Comparison of ENCODE assay signal across 28 cellular contexts in the genomic region with DNA sequence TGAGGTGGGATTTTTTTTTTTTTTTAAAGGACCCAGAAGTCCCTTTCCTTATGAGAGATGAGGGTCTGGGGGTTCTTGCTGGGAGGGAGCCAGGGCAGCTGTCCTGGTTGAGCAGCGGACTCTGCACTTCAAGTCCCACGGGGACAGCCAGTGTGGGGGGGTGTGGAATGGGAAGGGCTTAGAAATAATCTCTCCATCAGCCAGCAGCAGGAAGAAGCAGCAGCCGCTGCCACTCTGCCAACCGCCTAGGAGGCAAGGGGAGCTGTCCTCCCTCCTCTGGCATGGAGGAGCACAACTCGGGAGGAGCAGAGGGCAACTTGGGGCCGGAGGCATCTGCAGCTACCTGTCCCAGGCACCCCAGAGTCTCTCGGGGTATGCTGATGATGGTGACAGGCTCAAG. TPM values are rescaled to one million over a fixed set of nuclear protein-coding genes. Genes with fewer than 3 reads are reported as not detected.
A peak's percentile ranks its signal among the peaks of the same experiment; 100 is the strongest.
DNase-seq lines count a peak whose midpoint lies in the region; TF ChIP-seq lines count a peak whose summit lies in the region.
"Had no signal": no experiment of that assay in that cellular context is flagged by ENCODE, and none has a peak within 500 bp of the region (broad histone marks: within the 10 kb centered on the region; RNA-seq: fewer than 3 reads in every experiment).

A gene with protein sequence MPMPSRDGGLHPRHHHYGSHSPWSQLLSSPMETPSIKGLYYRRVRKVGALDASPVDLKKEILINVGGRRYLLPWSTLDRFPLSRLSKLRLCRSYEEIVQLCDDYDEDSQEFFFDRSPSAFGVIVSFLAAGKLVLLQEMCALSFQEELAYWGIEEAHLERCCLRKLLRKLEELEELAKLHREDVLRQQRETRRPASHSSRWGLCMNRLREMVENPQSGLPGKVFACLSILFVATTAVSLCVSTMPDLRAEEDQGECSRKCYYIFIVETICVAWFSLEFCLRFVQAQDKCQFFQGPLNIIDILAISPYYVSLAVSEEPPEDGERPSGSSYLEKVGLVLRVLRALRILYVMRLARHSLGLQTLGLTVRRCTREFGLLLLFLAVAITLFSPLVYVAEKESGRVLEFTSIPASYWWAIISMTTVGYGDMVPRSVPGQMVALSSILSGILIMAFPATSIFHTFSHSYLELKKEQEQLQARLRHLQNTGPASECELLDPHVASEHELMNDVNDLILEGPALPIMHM (minus strand): TSS at position 103 of the 400 bp plus-strand sequence. CDS start 2,527 bp downstream, outside the sequence.

- H2BK120ac ChIP-seq in mesenchymal stem cell (ENCODE audit: low read depth, low read length) = no peak within 1 kb of the TSS

- H2BK5ac ChIP-seq in mesenchymal stem cell (ENCODE audit: low read depth, low read length, poor library complexity, severe bottlenecking) = no peak within 1 kb of the TSS

- no peak within 1 kb of the TSS for H3K18ac ChIP-seq in mesenchymal stem cell (ENCODE audit: low read depth in 1 of 2, low read length in 2 of 2)

- peaks cover 13% of the 10 kb centered on the region for H3K9me3 Mint-ChIP-seq in nephron progenitor cell
- H3K9me3 Mint-ChIP-seq: activated T-helper 1 cell treated with anti-CD3 and anti-CD28 coated beads, Interleukin-12 subunit alpha, Interleukin-12 subunit beta, Interleukin-2, Interleukin-4 antibody, amounts not matched to agents 30 ng/mL and 10 ng/mL and 1 ng/mL, durations not matched to agents 14 hours and 24 hours and 36 hours had no signal

- H2AFZ ChIP-seq in mesenchymal stem cell (ENCODE audit: low read depth, low read length) = no peak within 1 kb of the TSS

- H3K27ac ChIP-seq in BLaER1 treated with 17β-estradiol and CSF1 and Interleukin-3, amounts not matched to agents 10 nM and 100 nM = no peak within 1 kb of the TSS
- H3K27ac ChIP-seq in mesenchymal stem cell (ENCODE audit: low read length, poor library complexity, severe bottlenecking) = no peak within 1 kb of the TSS
- H3K27ac ChIP-seq: HL-60, left lung, right atrium auricular region had no signal

- no peak within 1 kb of the TSS for H3K23ac ChIP-seq in mesenchymal stem cell (ENCODE audit: low read length in 2 of 2)

- no peak within 1 kb of the TSS for H3K4me3 ChIP-seq in BLaER1 treated with 17β-estradiol and CSF1 and Interleukin-3, amounts not matched to agents 10 nM and 100 nM
- H3K4me3 ChIP-seq in H7 (ENCODE audit: insufficient read depth, low read depth, low read length) (no peak within 1 kb of the TSS), mesenchymal stem cell (ENCODE audit: insufficient read depth in 1 of 2, low read depth in 1 of 2, low read length in 2 of 2) (no peak within 1 kb of the TSS)
- H3K4me3 ChIP-seq: GM12878, left lung, right atrium auricular region had no signal

- H3K79me1 ChIP-seq in mesenchymal stem cell (replicated peaks; ENCODE audit: low read length, poor library complexity, severe bottlenecking) = no peaks in the 10 kb centered on the region

- no peak within 1 kb of the TSS for H3K4ac ChIP-seq in mesenchymal stem cell (ENCODE audit: low read depth in 1 of 2, low read length in 2 of 2)

- no peaks in the 10 kb centered on the region for H4K20me1 ChIP-seq in BLaER1 treated with 17β-estradiol and CSF1 and Interleukin-3, amounts not matched to agents 10 nM and 100 nM

- no peak for TF ChIP-seq CTCF in nephron progenitor cell (IDR thresholded peaks at IDR 0.05)

- H4K8ac ChIP-seq in mesenchymal stem cell (ENCODE audit: low read length) = no peak within 1 kb of the TSS

- H4K91ac ChIP-seq in mesenchymal stem cell (ENCODE audit: low read length) = no peak within 1 kb of the TSS

- no peaks in the 10 kb centered on the region for H3K36me3 ChIP-seq in BLaER1 treated with 17β-estradiol and CSF1 and Interleukin-3, amounts not matched to agents 10 nM and 100 nM
- H3K36me3 ChIP-seq in H7 (replicated peaks; ENCODE audit: control insufficient read depth, insufficient read depth, low read length) (no peaks in the 10 kb centered on the region), mesenchymal stem cell (ENCODE audit: control insufficient read depth in 1 of 2, insufficient read depth in 2 of 2, low read depth in 1 of 2, low read length in 2 of 2) (no peaks in the 10 kb centered on the region)
- H3K36me3 ChIP-seq: left lung, right atrium auricular region had no signal

- no peak within 1 kb of the TSS for H3K4me3 Mint-ChIP-seq in nephron progenitor cell
- H3K4me3 Mint-ChIP-seq: activated naive CD4-positive, alpha-beta T cell treated with anti-CD3 and anti-CD28 coated beads, Interleukin-2, amount 10 ng/mL, durations not matched to agents 7 days and 5 days; activated T-helper 1 cell treated with anti-CD3 and anti-CD28 coated beads, Interleukin-12 subunit alpha, Interleukin-12 subunit beta, Interleukin-2, Interleukin-4 antibody, amounts not matched to agents 30 ng/mL and 10 ng/mL and 1 ng/mL, durations not matched to agents 14 hours and 24 hours and 36 hours; naive thymus-derived CD4-positive, alpha-beta T cell; type B pancreatic cell had no signal

- H3K27ac Mint-ChIP-seq in nephron progenitor cell = no peak within 1 kb of the TSS
- H3K27ac Mint-ChIP-seq: activated naive CD4-positive, alpha-beta T cell treated with anti-CD3 and anti-CD28 coated beads, Interleukin-2, amount 10 ng/mL, durations not matched to agents 7 days and 5 days; activated T-helper 1 cell treated with anti-CD3 and anti-CD28 coated beads, Interleukin-12 subunit alpha, Interleukin-12 subunit beta, Interleukin-2, Interleukin-4 antibody, amounts not matched to agents 30 ng/mL and 10 ng/mL and 1 ng/mL, durations not matched to agents 14 hours and 24 hours and 36 hours; type B pancreatic cell had no signal

- 76% methylated on average over 7 of the region's 7 CpGs for WGBS in mesenchymal stem cell

- peaks cover 0 to 8% (median 0%) of the 10 kb centered on the region in 11 experiments; a peak in 2 of 22 replicates for H3K9me3 ChIP-seq in BLaER1 treated with 17β-estradiol and CSF1 and Interleukin-3, amounts not matched to agents 10 nM and 100 nM (replicated peaks in 1 of 11)
- peaks cover 15% of the 10 kb centered on the region for H3K9me3 ChIP-seq in mesenchymal stem cell (ENCODE audit: control insufficient read depth, low read length)
- H3K9me3 ChIP-seq: left lung, right atrium auricular region had no signal

- no peak within 1 kb of the TSS for H2BK12ac ChIP-seq in mesenchymal stem cell (ENCODE audit: low read length in 2 of 2)

- in situ Hi-C loops in SK-MEL-5 (cut with HindIII; ENCODE audit: low pct_unique_long_range_greater_than_20kb, low sequenced_read_pairs) = no loop called here

- peaks cover 3% of the 10 kb centered on the region for H3K27me3 Mint-ChIP-seq in nephron progenitor cell (ENCODE audit: low read depth, poor library complexity)

- no peak within 1 kb of the TSS for H2AK5ac ChIP-seq in mesenchymal stem cell (ENCODE audit: low read length, severe bottlenecking)

- DNase-seq in H7 (peak; percentile 33), SK-MEL-5 (ENCODE audit: low read depth, low spot score) (peak; percentile 25), nephron progenitor cell (peak; percentile 30), mesenchymal stem cell (no peak), HuH-7 (ENCODE audit: low spot score) (no peak), medulla oblongata (ENCODE audit: extremely low spot score) (no peak)
- DNase-seq: activated CD4-positive, alpha-beta T cell treated with anti-CD3 and anti-CD28 coated beads, Interleukin-2, amount 50 U/mL, for 4 hours; activated CD4-positive, CD25-positive, alpha-beta regulatory T cell; activated naive CD4-positive, alpha-beta T cell treated with anti-CD3 and anti-CD28 coated beads, Interleukin-2, amount 10 ng/mL, durations not matched to agents 7 days and 5 days; GOT3; Karpas-422; left lung; naive thymus-derived CD4-positive, alpha-beta T cell; NCI-H146; stimulated activated CD4-positive, alpha-beta T cell treated with anti-CD3 and anti-CD28 coated beads, Interleukin-2, amount 100 ng/mL, for 48 hours; T-helper 2 cell had no signal

- peaks cover 22 to 29% (median 28%) of the 10 kb centered on the region in 10 experiments for H3K4me1 ChIP-seq in BLaER1 treated with 17β-estradiol and CSF1 and Interleukin-3, amounts not matched to agents 10 nM and 100 nM
- no peaks in the 10 kb centered on the region for H3K4me1 ChIP-seq in mesenchymal stem cell (ENCODE audit: control insufficient read depth, insufficient read depth, low read depth, low read length)
- H3K4me1 ChIP-seq: right atrium auricular region had no signal

- peaks cover 29% of the 10 kb centered on the region for H3K4me1 Mint-ChIP-seq in nephron progenitor cell
- H3K4me1 Mint-ChIP-seq: activated naive CD4-positive, alpha-beta T cell treated with anti-CD3 and anti-CD28 coated beads, Interleukin-2, amount 10 ng/mL, durations not matched to agents 7 days and 5 days; naive thymus-derived CD4-positive, alpha-beta T cell had no signal

- no peaks in the 10 kb centered on the region for H3K27me3 ChIP-seq in BLaER1 treated with 17β-estradiol and CSF1 and Interleukin-3, amounts not matched to agents 10 nM and 100 nM
- H3K27me3 ChIP-seq in H7 (ENCODE audit: control insufficient read depth, insufficient read depth, low read length) (no peaks in the 10 kb centered on the region), mesenchymal stem cell (ENCODE audit: control insufficient read depth in 1 of 2, insufficient read depth in 1 of 2, low read length in 2 of 2) (peaks cover 68 to 83% of the 10 kb centered on the region in 2 experiments)
- H3K27me3 ChIP-seq: right atrium auricular region had no signal

- peak within 1 kb of the TSS; percentile 69 to 93 (median 79) for H3K4me2 ChIP-seq in BLaER1 treated with 17β-estradiol and CSF1 and Interleukin-3, amounts not matched to agents 10 nM and 100 nM
- H3K4me2 ChIP-seq in mesenchymal stem cell (ENCODE audit: low read length, poor library complexity, severe bottlenecking) = no peak within 1 kb of the TSS

- no peak within 1 kb of the TSS for H2BK15ac ChIP-seq in mesenchymal stem cell (ENCODE audit: low read depth, poor library complexity, severe bottlenecking)

- peak within 1 kb of the TSS in 4 of 11 experiments; percentile 16 to 32 (median 26); a peak in 7 of 22 replicates for H3K9ac ChIP-seq in BLaER1 treated with 17β-estradiol and CSF1 and Interleukin-3, amounts not matched to agents 10 nM and 100 nM
- no peak within 1 kb of the TSS for H3K9ac ChIP-seq in mesenchymal stem cell (ENCODE audit: low read length)

- H3K36me3 Mint-ChIP-seq in nephron progenitor cell (ENCODE audit: low read depth) = no peaks in the 10 kb centered on the region
- H3K36me3 Mint-ChIP-seq: activated naive CD4-positive, alpha-beta T cell treated with anti-CD3 and anti-CD28 coated beads, Interleukin-2, amount 10 ng/mL, durations not matched to agents 7 days and 5 days; brain; type B pancreatic cell had no signal

- no peak within 1 kb of the TSS for H3K14ac ChIP-seq in mesenchymal stem cell (ENCODE audit: low read length in 2 of 2)

RNA-seq across cellular contexts. Expression of the gene that starts here (rescaled TPM):
- total RNA-seq in H7 (2014; rRNA removed; shearing (Covaris generic)) = not detected in 2 replicates
- total RNA-seq in SK-MEL-5 (2014; rRNA removed; shearing (Covaris generic)) = 3.3 and 3.5 TPM in 2 replicates
- polyA plus RNA-seq in SK-MEL-5 (2015; cell fraction: cytosol; rRNA removed) = 2.5 and 2.8 TPM in 2 replicates
- 2.4 and 3.4 TPM in 2 replicates for polyA plus RNA-seq in SK-MEL-5 (2015; cell fraction: nucleus; rRNA removed)
- not detected for polyA plus RNA-seq in mesenchymal stem cell (2013, experiment 1 of 2)
- not detected for polyA plus RNA-seq in mesenchymal stem cell (2013, experiment 2 of 2)
- total RNA-seq: activated T-helper 1 cell treated with anti-CD3 and anti-CD28 coated beads, Interleukin-12 subunit alpha, Interleukin-12 subunit beta, Interleukin-2, Interleukin-4 antibody, amounts not matched to agents 30 ng/mL and 10 ng/mL and 1 ng/mL, durations not matched to agents 14 hours and 24 hours and 36 hours; glomerular endothelial cell; GM12878; left lung; naive thymus-derived CD4-positive, alpha-beta T cell; osteocyte; right atrium auricular region; RPMI7951; subcutaneous adipose tissue had no signal
- polyA plus RNA-seq: AG04450; GM12878; naive thymus-derived CD4-positive, alpha-beta T cell had no signal

Comparison
In these comparisons a context has a peak if more than half of its experiments do, and no peak if none do; other contexts are left out.
1. Peak in DNase-seq in H7; RNA of the gene not detected or under 1 TPM.
2. DNase-seq: peak in SK-MEL-5 (single experiment) and nephron progenitor cell (single experiment); none in mesenchymal stem cell (single experiment), HuH-7 (single experiment) and medulla oblongata (single experiment).